In the genomic region with DNA sequence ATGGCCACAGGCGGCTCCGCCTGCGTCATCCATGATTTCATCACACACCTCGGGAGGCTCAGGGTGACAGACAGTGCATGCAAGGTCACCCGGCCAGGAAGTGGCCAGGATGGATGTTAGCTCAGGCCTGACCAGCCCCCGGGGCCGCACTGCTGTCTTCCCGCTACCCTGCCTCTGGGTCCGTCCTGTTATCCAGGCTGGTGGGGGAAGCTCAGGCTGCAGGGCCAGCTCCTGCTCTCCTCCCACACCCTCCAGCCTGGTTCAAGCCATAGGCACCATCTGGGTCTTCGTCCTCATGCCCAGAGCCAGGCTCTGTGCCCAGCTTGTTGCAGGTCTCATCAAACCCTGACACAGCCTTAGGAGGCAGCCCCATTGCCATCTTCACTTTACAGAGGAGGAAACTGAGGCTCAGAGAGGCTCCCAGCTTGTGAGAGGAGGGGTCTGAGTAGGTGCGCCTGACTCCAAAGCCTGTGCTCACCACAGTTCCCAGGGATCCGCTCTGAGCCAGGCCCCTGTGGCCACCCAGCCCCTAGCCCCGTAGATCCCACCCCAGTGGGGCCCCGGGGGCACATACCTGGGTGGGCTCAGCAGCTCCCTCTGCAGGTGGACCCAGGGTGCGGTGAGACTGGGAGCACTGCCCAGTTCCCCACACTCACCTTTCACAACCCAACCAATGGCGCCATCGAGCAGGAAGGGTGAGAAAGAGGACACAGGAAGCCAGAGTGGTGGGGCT, we compare ENCODE assay signal across 11 cellular contexts. TPM values are rescaled to one million over a fixed set of nuclear protein-coding genes. Genes with fewer than 3 reads are reported as not detected.
DNase-seq lines count a peak whose midpoint lies in the region; ATAC-seq and TF ChIP-seq lines count a peak whose summit lies in the region.
"Had no signal": no experiment of that assay in that cellular context is flagged by ENCODE, and none has a peak within 500 bp of the region (broad histone marks: within the 10 kb centered on the region; RNA-seq: fewer than 3 reads in every experiment).

No MANE protein-coding gene starts in this region.

- no peaks in the 10 kb centered on the region for H3K36me3 Mint-ChIP-seq in T-cell

- no peaks in the 10 kb centered on the region for H3K4me1 ChIP-seq in hepatocyte (ENCODE audit: insufficient read depth)
- no peaks in the 10 kb centered on the region for H3K4me1 ChIP-seq in thyroid gland

- H3K27ac ChIP-seq in hepatocyte (no peak overlapping the region), thyroid gland (peak overlapping the region in 1 of 3 donors; percentile 38)

- no peak overlapping the region for H3K4me3 Mint-ChIP-seq in T-cell

- no peaks in the 10 kb centered on the region for H3K27me3 ChIP-seq in hepatocyte
- H3K27me3 ChIP-seq in thyroid gland: no peaks in the 10 kb centered on the region

- H4K20me1 ChIP-seq in hepatocyte (ENCODE audit: insufficient read depth, poor library complexity, severe bottlenecking): no peaks in the 10 kb centered on the region

- POLR2A ChIA-PET in T-cell (lab: Charles Lee): interaction anchor here in 1 of 2 donors (0.5 kb wide), 1 partner anchor 55 kb away, joined by 5 read pairs; no protein-coding TSS in a partner anchor

- no peak for ATAC-seq in T-cell (replicated peaks in 1 of 4)
- ATAC-seq in GM18870 (IDR thresholded peaks at IDR 0.05; ENCODE audit: unreplicated experiment): no peak

- intact Hi-C loops in thyroid gland (cut with DNase I): no loop called here

- CTCF ChIA-PET in T-cell (lab: Charles Lee): no interaction called here

- WGBS in hepatocyte (ENCODE audit: low lambda C conversion rate, missing lambda C conversion rate): 82% methylated on average over 14 of the region's 17 CpGs
- WGBS in thyroid gland, 2 donors: 76 to 79% methylated on average over 7 to 11 of the region's 17 CpGs

- H3K79me2 ChIP-seq in hepatocyte: no peaks in the 10 kb centered on the region

- no peak overlapping the region for H3K27ac Mint-ChIP-seq in T-cell

- H3K9me3 ChIP-seq in hepatocyte (ENCODE audit: low read depth): no peaks in the 10 kb centered on the region
- no peaks in the 10 kb centered on the region for H3K9me3 ChIP-seq in thyroid gland

- TF ChIP-seq CTCF in hepatocyte (IDR thresholded peaks at IDR 0.05; ENCODE audit: poor library complexity) (peak; percentile 10), thyroid gland (IDR thresholded peaks at IDR 0.05) (peak in 2 of 6 experiments; percentile 14 to 27)

- no peak overlapping the region for H3K4me3 ChIP-seq in hepatocyte
- H3K4me3 ChIP-seq in thyroid gland (replicated peaks in 1 of 3): no peak overlapping the region

- no peaks in the 10 kb centered on the region for H3K36me3 ChIP-seq in hepatocyte (replicated peaks; ENCODE audit: insufficient read depth, low read depth)
- peaks cover 21% of the 10 kb centered on the region in 2 donors for H3K36me3 ChIP-seq in thyroid gland

- no peak for TF ChIP-seq POLR2A in thyroid gland (IDR thresholded peaks at IDR 0.05)

- no peak overlapping the region for H2AFZ ChIP-seq in hepatocyte

- H3K4me2 ChIP-seq in hepatocyte: no peak overlapping the region

- no peaks in the 10 kb centered on the region for H3K4me1 Mint-ChIP-seq in T-cell

- H3K9me2 ChIP-seq in hepatocyte (replicated peaks; ENCODE audit: insufficient read depth): no peaks in the 10 kb centered on the region

- peaks cover 0 to 1% of the 10 kb centered on the region in 2 donors for H3K27me3 Mint-ChIP-seq in T-cell

- H3K9me3 Mint-ChIP-seq in T-cell: no peaks in the 10 kb centered on the region

- peak; percentile 54 for DNase-seq in NK-92 treated with Interleukin-12 subunit alpha and Interleukin-12 subunit beta, amount 100 ng/mL, for 24 hours (lab: John Stamatoyannopoulos, UW)
- DNase-seq in NK-92 (lab: John Stamatoyannopoulos, UW; ENCODE audit: unreplicated experiment) (no peak), T-cell (peak in 21 of 34 experiments; percentile 14 to 73 (median 34)), hepatocyte (ENCODE audit: low spot score) (no peak), thyroid gland (peak; percentile 34 to 41), SW 1271 (lab: John Stamatoyannopoulos, UW) (no peak)
- DNase-seq in activated CD4-positive, CD25-positive, alpha-beta regulatory T cell (lab: John Stamatoyannopoulos, UW): no peak
- DNase-seq: ACHN had no signal

RNA-seq across cellular contexts. Expression of a gene that starts 0.4 kb away (rescaled TPM):
- total RNA-seq in T-cell (1 to 10 TPM in 1 of 5 donors, under 1 TPM in 3, not detected in 1; 0.16 to 1.8 (median 0.40) TPM), hepatocyte (0.20 TPM in 1 of 2 replicates, not detected in the other), thyroid gland (10 to 100 TPM in 2 of 4 donors, 1 to 10 TPM in 2; 3.8 to 14.2 (median 8.2) TPM)
- polyA plus RNA-seq in hepatocyte: not detected in 2 replicates
- total RNA-seq: astrocyte; T-helper 2 cell treated with Interferon-gamma antibody and Interleukin-4, amounts not matched to agents 100 ng/mL and 5 ng/mL, for 36 hours had no signal

RNA-seq across cellular contexts. Expression of a gene that starts 26.9 kb away (rescaled TPM):
- total RNA-seq in T-cell (not detected), hepatocyte (0.27 TPM in 1 of 2 replicates, not detected in the other), thyroid gland (1 to 10 TPM in 1 of 4 donors, under 1 TPM in 1, not detected in 2; 0.22 to 7.1 TPM)
- polyA plus RNA-seq in hepatocyte: 0.93 TPM in 1 of 2 replicates, not detected in the other
- total RNA-seq: astrocyte; T-helper 2 cell treated with Interferon-gamma antibody and Interleukin-4, amounts not matched to agents 100 ng/mL and 5 ng/mL, for 36 hours had no signal

RNA-seq across cellular contexts. Expression of a gene that starts 39.3 kb away (rescaled TPM):
- total RNA-seq in T-cell (10 to 100 TPM in 4 of 5 donors, 1 to 10 TPM in 1; 7.8 to 91.7 (median 11.7) TPM), hepatocyte (29.6 and 45.9 TPM in 2 replicates), thyroid gland (100 to 1,000 TPM; 120 to 295 (median 239) TPM)
- 58.0 and 61.1 TPM in 2 replicates for polyA plus RNA-seq in hepatocyte

Comparison
In these comparisons a context has a peak if more than half of its experiments do, and no peak if none do; other contexts are left out.
1. DNase-seq: peak in NK-92 treated with Interleukin-12 subunit alpha and Interleukin-12 subunit beta, amount 100 ng/mL, for 24 hours (single experiment), T-cell (21 of 34) and thyroid gland (2 of 2); none in NK-92 (single experiment), hepatocyte (single experiment), SW 1271 (0 of 2) and activated CD4-positive, CD25-positive, alpha-beta regulatory T cell (0 of 4).